Comparison of ENCODE assay signal across 19 cellular contexts in genomic region chr5:133439859-133440258, GRCh38.
"Had no signal": no experiment of that assay in that cellular context is flagged by ENCODE, and none has a peak within 500 bp of the region (broad histone marks: within the 10 kb centered on the region; RNA-seq: fewer than 3 reads in every experiment).

No MANE protein-coding gene starts in this region.

- FAIRE-seq: TTC549 had no signal

- H3K36me3 ChIP-seq: right lobe of liver, spleen, stomach, uterus had no signal

- H3K9me3 ChIP-seq: right lobe of liver, spleen, stomach, testis, uterus had no signal

- H3K4me1 ChIP-seq: right lobe of liver, spleen, stomach, uterus had no signal

- H3K27ac ChIP-seq: right lobe of liver, spleen, stomach, uterus had no signal

- H3K4me1 Mint-ChIP-seq: activated naive CD8-positive, alpha-beta T cell treated with anti-CD3 and anti-CD28 coated beads for 36 hours; nephron had no signal

- H3K9me3 Mint-ChIP-seq: activated B cell treated with CpG ODN at 0.5 μM for 24 hours; activated CD8-positive, alpha-beta T cell treated with anti-CD3 and anti-CD28 coated beads for 36 hours; activated naive CD8-positive, alpha-beta T cell treated with anti-CD3 and anti-CD28 coated beads for 36 hours; activated T-cell treated with anti-CD3 and anti-CD28 coated beads, Interleukin-2, amount 50 U/mL, for 72 hours; brain; nephron had no signal

- DNase-seq: activated B cell treated with CpG ODN at 0.5 μM for 24 hours; activated CD4-positive, alpha-beta T cell treated with anti-CD3 and anti-CD28 coated beads for 48 hours; activated CD8-positive, alpha-beta memory T cell treated with anti-CD3 and anti-CD28 coated beads, Interleukin-2, amount 50 U/mL, for 48 hours; activated CD8-positive, alpha-beta T cell treated with anti-CD3 and anti-CD28 coated beads for 36 hours; activated gamma-delta T cell; activated naive CD8-positive, alpha-beta T cell treated with anti-CD3 and anti-CD28 coated beads for 36 hours; activated T-cell treated with anti-CD3 and anti-CD28 coated beads, Interleukin-2, amount 50 U/mL, for 72 hours; effector memory CD4-positive, alpha-beta T cell; occipital lobe; right lobe of liver; spleen; stomach; T-helper 2 cell; uterus had no signal

- H3K4me3 ChIP-seq: right lobe of liver, spleen, stomach, testis, uterus had no signal

- H3K27me3 ChIP-seq: right lobe of liver, spleen, stomach, testis, uterus had no signal

- ATAC-seq: activated CD8-positive, alpha-beta T cell treated with anti-CD3 and anti-CD28 coated beads for 36 hours; activated T-cell treated with anti-CD3 and anti-CD28 coated beads, Interleukin-2, amount 50 U/mL, for 72 hours had no signal

- H3K4me3 Mint-ChIP-seq: activated B cell treated with CpG ODN at 0.5 μM for 24 hours; activated CD8-positive, alpha-beta T cell treated with anti-CD3 and anti-CD28 coated beads for 36 hours; activated naive CD8-positive, alpha-beta T cell treated with anti-CD3 and anti-CD28 coated beads for 36 hours; activated T-cell treated with anti-CD3 and anti-CD28 coated beads, Interleukin-2, amount 50 U/mL, for 72 hours; brain; nephron had no signal

- H3K27ac Mint-ChIP-seq: activated B cell treated with CpG ODN at 0.5 μM for 24 hours; activated CD8-positive, alpha-beta T cell treated with anti-CD3 and anti-CD28 coated beads for 36 hours; activated naive CD8-positive, alpha-beta T cell treated with anti-CD3 and anti-CD28 coated beads for 36 hours; activated T-cell treated with anti-CD3 and anti-CD28 coated beads, Interleukin-2, amount 50 U/mL, for 72 hours; brain; nephron; progenitor cell of endocrine pancreas had no signal

- H3K36me3 Mint-ChIP-seq: activated naive CD8-positive, alpha-beta T cell treated with anti-CD3 and anti-CD28 coated beads for 36 hours; brain had no signal
